7 cellular contexts compared by ENCODE assay signal in genomic region chr6:106468935-106469334, GRCh38.
"Had no signal": no experiment of that assay in that cellular context is flagged by ENCODE, and none has a peak within 500 bp of the region (broad histone marks: within the 10 kb centered on the region; RNA-seq: fewer than 3 reads in every experiment).

No MANE protein-coding gene starts in this region.

- FAIRE-seq: H1, H54, HTR-8/SVneo, K562 had no signal

- H3K27ac Mint-ChIP-seq: H9 had no signal

- H3K9me3 Mint-ChIP-seq: H9 had no signal

- H3K4me3 ChIP-seq: K562 had no signal

- H3K4me3 Mint-ChIP-seq: H9 had no signal

- DNase-seq: H9, HCEC 1CT, IMR-90 had no signal
